1 cellular context compared by ENCODE assay signal in the genomic region with DNA sequence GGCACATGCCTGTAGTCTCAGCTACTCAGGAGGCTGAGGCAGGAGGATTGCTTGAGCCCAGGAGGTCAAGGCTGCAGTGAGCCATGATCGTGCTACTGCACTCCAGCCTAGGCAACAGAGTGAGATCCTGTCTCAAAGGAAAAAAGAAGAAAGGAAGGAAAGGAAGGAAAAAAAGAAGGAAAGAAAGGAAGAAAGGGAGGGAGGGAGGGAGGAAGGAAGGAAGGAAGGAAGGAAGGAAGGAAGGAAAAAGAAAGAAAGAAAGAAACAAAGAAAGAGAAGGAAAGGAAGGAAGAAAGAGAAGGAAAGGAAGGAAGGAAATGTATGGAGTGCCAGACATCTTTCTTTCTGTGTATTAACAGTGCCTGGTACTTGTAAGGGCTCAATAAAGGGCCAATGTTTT.
TF ChIP-seq lines count a peak whose summit lies in the region.

No MANE protein-coding gene starts in this region.

TF ChIP-seq in K562, 482 proteins besides CTCF, POLR2A, EP300 and RAD21:
- TF ChIP-seq ELF4 (CRISPR knock-in tag; IDR thresholded peaks at IDR 0.05) (0 out of 2 replicates have a peak, but pooled peaks have one; percentile 8), HDAC1 (IDR thresholded peaks at IDR 0.05) (0 out of 4 replicates have a peak, but pooled peaks of 1 of the 2 experiments have one; percentile 23), GATA2 (CRISPR knock-in tag; IDR thresholded peaks at IDR 0.05) (0 out of 2 replicates have a peak, but pooled peaks have one; percentile 0), TFAP4 (CRISPR knock-in tag; IDR thresholded peaks at IDR 0.05; ENCODE audit: borderline replicate concordance) (0 out of 2 replicates have a peak, but pooled peaks have one; percentile 1)
- TF ChIP-seq, protein P1, sequence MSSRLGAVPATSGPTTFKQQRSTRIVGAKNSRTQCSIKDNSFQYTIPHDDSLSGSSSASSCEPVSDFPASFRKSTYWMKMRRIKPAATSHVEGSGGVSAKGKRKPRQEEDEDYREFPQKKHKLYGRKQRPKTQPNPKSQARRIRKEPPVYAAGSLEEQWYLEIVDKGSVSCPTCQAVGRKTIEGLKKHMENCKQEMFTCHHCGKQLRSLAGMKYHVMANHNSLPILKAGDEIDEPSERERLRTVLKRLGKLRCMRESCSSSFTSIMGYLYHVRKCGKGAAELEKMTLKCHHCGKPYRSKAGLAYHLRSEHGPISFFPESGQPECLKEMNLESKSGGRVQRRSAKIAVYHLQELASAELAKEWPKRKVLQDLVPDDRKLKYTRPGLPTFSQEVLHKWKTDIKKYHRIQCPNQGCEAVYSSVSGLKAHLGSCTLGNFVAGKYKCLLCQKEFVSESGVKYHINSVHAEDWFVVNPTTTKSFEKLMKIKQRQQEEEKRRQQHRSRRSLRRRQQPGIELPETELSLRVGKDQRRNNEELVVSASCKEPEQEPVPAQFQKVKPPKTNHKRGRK (tag; IDR thresholded peaks at IDR 0.05), result peak; percentile 96
- TF ChIP-seq, protein P2, sequence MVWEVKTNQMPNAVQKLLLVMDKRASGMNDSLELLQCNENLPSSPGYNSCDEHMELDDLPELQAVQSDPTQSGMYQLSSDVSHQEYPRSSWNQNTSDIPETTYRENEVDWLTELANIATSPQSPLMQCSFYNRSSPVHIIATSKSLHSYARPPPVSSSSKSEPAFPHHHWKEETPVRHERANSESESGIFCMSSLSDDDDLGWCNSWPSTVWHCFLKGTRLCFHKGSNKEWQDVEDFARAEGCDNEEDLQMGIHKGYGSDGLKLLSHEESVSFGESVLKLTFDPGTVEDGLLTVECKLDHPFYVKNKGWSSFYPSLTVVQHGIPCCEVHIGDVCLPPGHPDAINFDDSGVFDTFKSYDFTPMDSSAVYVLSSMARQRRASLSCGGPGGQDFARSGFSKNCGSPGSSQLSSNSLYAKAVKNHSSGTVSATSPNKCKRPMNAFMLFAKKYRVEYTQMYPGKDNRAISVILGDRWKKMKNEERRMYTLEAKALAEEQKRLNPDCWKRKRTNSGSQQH (CRISPR knock-in tag; IDR thresholded peaks at IDR 0.05), result 0 out of 2 replicates have a peak, but pooled peaks have one; percentile 24
